Comparison of ENCODE assay signal across 1 cellular context in genomic region chr15:67076147-67076843, GRCh38.
TF ChIP-seq lines count a peak whose summit lies in the region.

No MANE protein-coding gene starts in this region.

TF ChIP-seq in H1, 55 proteins besides CTCF, POLR2A, EP300 and RAD21:
- no peak for TF ChIP-seq KDM1A (IDR thresholded peaks at IDR 0.05; ENCODE audit: borderline replicate concordance, low read length)
- TF ChIP-seq HDAC2 (IDR thresholded peaks at IDR 0.05; ENCODE audit: borderline replicate concordance in 1 of 2, low read depth in 2 of 2, low read length in 2 of 2) = no peak
- TF ChIP-seq ZNF274 (IDR thresholded peaks at IDR 0.05; ENCODE audit: borderline replicate concordance, extremely low read depth, low read length) = no peak
- no peak for TF ChIP-seq BACH1 (IDR thresholded peaks at IDR 0.05; ENCODE audit: low read length)
- no peak for TF ChIP-seq SIRT6 (IDR thresholded peaks at IDR 0.05; ENCODE audit: low read length)
- TF ChIP-seq TAF1 (IDR thresholded peaks at IDR 0.05; ENCODE audit: low read depth, low read length) = no peak
- TF ChIP-seq GTF2F1 (IDR thresholded peaks at IDR 0.05; ENCODE audit: borderline replicate concordance, low read depth, low read length) = no peak
- TF ChIP-seq E2F6 (IDR thresholded peaks at IDR 0.05) = no peak
- no peak for TF ChIP-seq CHD7 (IDR thresholded peaks at IDR 0.05; ENCODE audit: insufficient replicate concordance, low read length)
- TF ChIP-seq CBX8 (IDR thresholded peaks at IDR 0.05; ENCODE audit: borderline replicate concordance, low read depth, low read length) = no peak
- no peak for TF ChIP-seq NANOG (IDR thresholded peaks at IDR 0.05; ENCODE audit: insufficient read depth, low read depth, low read length, poor library complexity, severe bottlenecking)
- TF ChIP-seq TCF12 (IDR thresholded peaks at IDR 0.05; ENCODE audit: low read depth, low read length) = no peak
- TF ChIP-seq RFX5 (IDR thresholded peaks at IDR 0.05; ENCODE audit: borderline replicate concordance, low read depth, low read length) = no peak
- no peak for TF ChIP-seq NRF1 (IDR thresholded peaks at IDR 0.05; ENCODE audit: low read depth, low read length)
- no peak for TF ChIP-seq EZH2 (IDR thresholded peaks at IDR 0.05; ENCODE audit: low read depth, low read length, severe bottlenecking)
- no peak for TF ChIP-seq SRF (IDR thresholded peaks at IDR 0.05; ENCODE audit: low read depth, low read length)
- no peak for TF ChIP-seq SP4 (IDR thresholded peaks at IDR 0.05; ENCODE audit: low read length)
- TF ChIP-seq PHF8 (conservative IDR thresholded peaks at IDR 0.05; ENCODE audit: low read depth, low read length) = no peak
